ENCODE assay signal across 19 cellular contexts in the genomic region with DNA sequence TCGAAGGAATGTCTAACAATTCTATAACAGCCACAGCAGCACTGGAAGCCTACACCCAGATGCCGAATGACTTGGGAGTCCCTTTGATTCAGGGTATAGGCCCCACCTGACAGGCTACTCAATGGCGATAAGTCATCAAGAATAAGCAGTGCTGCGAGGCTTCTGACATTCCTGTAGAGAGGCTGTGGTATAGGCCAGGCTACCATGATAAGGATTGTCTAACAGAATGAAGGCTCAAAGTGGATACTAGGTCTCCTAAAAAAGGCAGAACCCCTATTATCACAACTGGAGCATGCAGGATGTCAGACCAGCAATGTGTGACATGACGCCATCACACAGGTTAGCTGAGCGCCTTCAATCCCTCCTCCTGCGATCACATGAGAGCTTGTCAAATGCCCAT.
"Had no signal": no experiment of that assay in that cellular context is flagged by ENCODE, and none has a peak within 500 bp of the region (broad histone marks: within the 10 kb centered on the region; RNA-seq: fewer than 3 reads in every experiment).

No MANE protein-coding gene starts in this region.

- H3K36me3 Mint-ChIP-seq: naive B cell, natural killer cell had no signal

- DNase-seq: head of caudate nucleus; hippocampal formation; kidney; left colon; left lung; naive B cell; natural killer cell; ovary; retina; right cardiac atrium; stimulated activated CD4-positive, alpha-beta T cell treated with anti-CD3 and anti-CD28 coated beads, Interleukin-12 subunit alpha, Interleukin-12 subunit beta, amount 100 ng/mL, for 4 hours; stimulated activated CD4-positive, alpha-beta T cell treated with anti-CD3 and anti-CD28 coated beads, Interleukin-15, amount 100 ng/mL, for 24 hours; stimulated activated CD4-positive, alpha-beta T cell treated with anti-CD3 and anti-CD28 coated beads, Interleukin-2, amount 100 ng/mL, for 24 hours; stimulated activated CD4-positive, alpha-beta T cell treated with anti-CD3 and anti-CD28 coated beads, Interleukin-4, amount 100 ng/mL, for 1 hour; stimulated activated naive B cell treated with anti-CD40 and anti-IgM and Interleukin-4, amounts not matched to agents 10 μg/mL and 1 μg/mL and 100 μg/mL, for 72 hours; tibial artery had no signal

- H3K27me3 Mint-ChIP-seq: naive B cell; stimulated activated naive B cell treated with anti-CD40 and anti-IgM and Interleukin-4, amounts not matched to agents 10 μg/mL and 1 μg/mL and 100 μg/mL, for 72 hours; stimulated activated naive CD8-positive, alpha-beta T cell treated with anti-CD3 and anti-CD28 coated beads, Interleukin-15, Interleukin-2, amounts not matched to agents 100 ng/mL and 50 ng/mL, for 24 hours; type B pancreatic cell had no signal

- FAIRE-seq: kidney had no signal

- H3K27ac Mint-ChIP-seq: natural killer cell; stimulated activated naive CD8-positive, alpha-beta T cell treated with anti-CD3 and anti-CD28 coated beads, Interleukin-15, Interleukin-2, amounts not matched to agents 100 ng/mL and 50 ng/mL, for 24 hours; type B pancreatic cell had no signal

- H3K4me3 Mint-ChIP-seq: natural killer cell; stimulated activated naive CD8-positive, alpha-beta T cell treated with anti-CD3 and anti-CD28 coated beads, Interleukin-15, Interleukin-2, amounts not matched to agents 100 ng/mL and 50 ng/mL, for 24 hours; type B pancreatic cell had no signal

- ATAC-seq: left colon; left lung; natural killer cell; right cardiac atrium; sciatic nerve; stimulated activated naive B cell treated with anti-CD40 and anti-IgM and Interleukin-4, amounts not matched to agents 10 μg/mL and 1 μg/mL and 100 μg/mL, for 72 hours had no signal

- H3K9me3 Mint-ChIP-seq: naive B cell, natural killer cell had no signal
